In the genomic region with DNA sequence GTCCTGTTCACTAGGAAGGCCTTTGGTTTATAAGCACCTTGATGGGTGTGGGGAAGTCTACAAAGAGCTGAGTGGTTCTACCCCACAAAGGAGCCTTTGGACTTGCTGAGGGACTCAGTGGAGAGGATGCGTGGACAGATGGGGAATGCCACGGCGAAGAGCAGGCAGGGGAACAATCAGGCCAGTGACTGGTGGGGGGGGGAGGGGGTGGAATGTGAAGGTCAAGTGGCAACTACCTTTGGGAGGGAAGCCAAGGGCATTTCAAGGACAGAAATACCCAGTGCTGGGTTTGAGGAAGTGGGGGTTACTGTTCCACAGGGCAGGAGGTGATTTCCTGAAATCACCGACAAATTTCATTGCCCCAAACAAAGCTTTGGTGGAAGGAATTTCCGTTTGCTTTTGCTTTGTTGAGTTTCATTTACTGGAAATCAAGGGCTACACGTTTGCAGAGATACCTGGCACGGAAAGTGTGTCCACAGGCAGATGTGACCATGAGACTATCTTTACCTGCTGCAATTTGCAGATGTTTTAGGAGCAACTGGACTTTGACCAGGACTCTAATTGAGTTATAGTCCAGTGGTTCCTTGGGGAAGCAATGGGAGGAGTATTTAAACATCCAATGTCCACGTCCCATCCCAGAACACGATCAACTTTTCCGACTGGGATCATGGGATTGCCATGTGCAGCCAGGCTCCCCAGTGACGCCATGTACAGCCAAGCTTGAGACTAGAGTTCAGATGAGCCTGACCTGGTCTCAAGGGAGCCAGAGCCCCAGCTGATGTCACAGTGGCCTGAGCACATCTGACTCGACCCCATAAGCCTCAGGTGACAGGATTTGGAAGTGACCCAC, we compare ENCODE assay signal across 1 cellular context.
A peak's percentile ranks its signal among the peaks of the same experiment; 100 is the strongest.
TF ChIP-seq lines count a peak whose summit lies in the region.

No MANE protein-coding gene starts in this region.

TF ChIP-seq in HepG2, 621 proteins besides CTCF, POLR2A, EP300 and RAD21 (continued from another document and continues in another):
- TF ChIP-seq, protein P1, sequence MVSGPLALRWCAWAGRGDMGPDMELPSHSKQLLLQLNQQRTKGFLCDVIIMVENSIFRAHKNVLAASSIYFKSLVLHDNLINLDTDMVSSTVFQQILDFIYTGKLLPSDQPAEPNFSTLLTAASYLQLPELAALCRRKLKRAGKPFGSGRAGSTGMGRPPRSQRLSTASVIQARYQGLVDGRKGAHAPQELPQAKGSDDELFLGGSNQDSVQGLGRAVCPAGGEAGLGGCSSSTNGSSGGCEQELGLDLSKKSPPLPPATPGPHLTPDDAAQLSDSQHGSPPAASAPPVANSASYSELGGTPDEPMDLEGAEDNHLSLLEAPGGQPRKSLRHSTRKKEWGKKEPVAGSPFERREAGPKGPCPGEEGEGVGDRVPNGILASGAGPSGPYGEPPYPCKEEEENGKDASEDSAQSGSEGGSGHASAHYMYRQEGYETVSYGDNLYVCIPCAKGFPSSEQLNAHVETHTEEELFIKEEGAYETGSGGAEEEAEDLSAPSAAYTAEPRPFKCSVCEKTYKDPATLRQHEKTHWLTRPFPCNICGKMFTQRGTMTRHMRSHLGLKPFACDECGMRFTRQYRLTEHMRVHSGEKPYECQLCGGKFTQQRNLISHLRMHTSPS (CRISPR knock-in tag; IDR thresholded peaks at IDR 0.05; ENCODE audit: low read depth): peak; percentile 59; the same call in 1 of the 2 replicates
- TF ChIP-seq, protein P2, sequence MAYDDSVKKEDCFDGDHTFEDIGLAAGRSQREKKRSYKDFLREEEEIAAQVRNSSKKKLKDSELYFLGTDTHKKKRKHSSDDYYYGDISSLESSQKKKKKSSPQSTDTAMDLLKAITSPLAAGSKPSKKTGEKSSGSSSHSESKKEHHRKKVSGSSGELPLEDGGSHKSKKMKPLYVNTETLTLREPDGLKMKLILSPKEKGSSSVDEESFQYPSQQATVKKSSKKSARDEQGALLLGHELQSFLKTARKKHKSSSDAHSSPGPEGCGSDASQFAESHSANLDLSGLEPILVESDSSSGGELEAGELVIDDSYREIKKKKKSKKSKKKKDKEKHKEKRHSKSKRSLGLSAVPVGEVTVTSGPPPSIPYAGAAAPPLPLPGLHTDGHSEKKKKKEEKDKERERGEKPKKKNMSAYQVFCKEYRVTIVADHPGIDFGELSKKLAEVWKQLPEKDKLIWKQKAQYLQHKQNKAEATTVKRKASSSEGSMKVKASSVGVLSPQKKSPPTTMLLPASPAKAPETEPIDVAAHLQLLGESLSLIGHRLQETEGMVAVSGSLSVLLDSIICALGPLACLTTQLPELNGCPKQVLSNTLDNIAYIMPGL (CRISPR knock-in tag; IDR thresholded peaks at IDR 0.05; ENCODE audit: borderline replicate concordance in 1 of 2, low read depth in 1 of 2): no peak; a peak in 1 of 4 replicates
- TF ChIP-seq SMARCE1 (IDR thresholded peaks at IDR 0.05; ENCODE audit: borderline replicate concordance) (no peak), ARNT2 (CRISPR knock-in tag; IDR thresholded peaks at IDR 0.05; ENCODE audit: low read depth) (no peak), ZNF850 (CRISPR knock-in tag; conservative IDR thresholded peaks at IDR 0.05) (no peak), MXI1 (IDR thresholded peaks at IDR 0.05; ENCODE audit: borderline replicate concordance, low read depth, low read length) (peak; percentile 33; the same call in 1 of the 3 replicates), NFE2L2 (IDR thresholded peaks at IDR 0.05; ENCODE audit: low read length) (no peak), NR2C2 (CRISPR knock-in tag; IDR thresholded peaks at IDR 0.05; ENCODE audit: borderline replicate concordance) (no peak), ZFP1 (CRISPR knock-in tag; IDR thresholded peaks at IDR 0.05) (no peak), TBX2 (CRISPR knock-in tag; IDR thresholded peaks at IDR 0.05; ENCODE audit: borderline replicate concordance) (no peak; the same call in 1 of the 2 replicates), ZNF101 (CRISPR knock-in tag; IDR thresholded peaks at IDR 0.05; ENCODE audit: borderline replicate concordance, low read depth) (no peak), KDM4B (CRISPR knock-in tag; IDR thresholded peaks at IDR 0.05) (no peak), ZSCAN21 (CRISPR knock-in tag; IDR thresholded peaks at IDR 0.05; ENCODE audit: borderline replicate concordance) (0 out of 2 replicates have a peak, but pooled peaks have one; percentile 38), ATM (IDR thresholded peaks at IDR 0.05; ENCODE audit: borderline replicate concordance) (no peak), TBL1XR1 (IDR thresholded peaks at IDR 0.05; ENCODE audit: borderline replicate concordance, low read length, partially characterized antibody) (peak; percentile 16)
- TF ChIP-seq, protein P3, sequence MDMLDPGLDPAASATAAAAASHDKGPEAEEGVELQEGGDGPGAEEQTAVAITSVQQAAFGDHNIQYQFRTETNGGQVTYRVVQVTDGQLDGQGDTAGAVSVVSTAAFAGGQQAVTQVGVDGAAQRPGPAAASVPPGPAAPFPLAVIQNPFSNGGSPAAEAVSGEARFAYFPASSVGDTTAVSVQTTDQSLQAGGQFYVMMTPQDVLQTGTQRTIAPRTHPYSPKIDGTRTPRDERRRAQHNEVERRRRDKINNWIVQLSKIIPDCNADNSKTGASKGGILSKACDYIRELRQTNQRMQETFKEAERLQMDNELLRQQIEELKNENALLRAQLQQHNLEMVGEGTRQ (IDR thresholded peaks at IDR 0.05; ENCODE audit: low read depth, low read length): no peak
- TF ChIP-seq, protein P3 (CRISPR knock-in tag; IDR thresholded peaks at IDR 0.05; ENCODE audit: borderline replicate concordance): 0 out of 2 replicates have a peak, but pooled peaks have one; percentile 52
- TF ChIP-seq, protein P4, sequence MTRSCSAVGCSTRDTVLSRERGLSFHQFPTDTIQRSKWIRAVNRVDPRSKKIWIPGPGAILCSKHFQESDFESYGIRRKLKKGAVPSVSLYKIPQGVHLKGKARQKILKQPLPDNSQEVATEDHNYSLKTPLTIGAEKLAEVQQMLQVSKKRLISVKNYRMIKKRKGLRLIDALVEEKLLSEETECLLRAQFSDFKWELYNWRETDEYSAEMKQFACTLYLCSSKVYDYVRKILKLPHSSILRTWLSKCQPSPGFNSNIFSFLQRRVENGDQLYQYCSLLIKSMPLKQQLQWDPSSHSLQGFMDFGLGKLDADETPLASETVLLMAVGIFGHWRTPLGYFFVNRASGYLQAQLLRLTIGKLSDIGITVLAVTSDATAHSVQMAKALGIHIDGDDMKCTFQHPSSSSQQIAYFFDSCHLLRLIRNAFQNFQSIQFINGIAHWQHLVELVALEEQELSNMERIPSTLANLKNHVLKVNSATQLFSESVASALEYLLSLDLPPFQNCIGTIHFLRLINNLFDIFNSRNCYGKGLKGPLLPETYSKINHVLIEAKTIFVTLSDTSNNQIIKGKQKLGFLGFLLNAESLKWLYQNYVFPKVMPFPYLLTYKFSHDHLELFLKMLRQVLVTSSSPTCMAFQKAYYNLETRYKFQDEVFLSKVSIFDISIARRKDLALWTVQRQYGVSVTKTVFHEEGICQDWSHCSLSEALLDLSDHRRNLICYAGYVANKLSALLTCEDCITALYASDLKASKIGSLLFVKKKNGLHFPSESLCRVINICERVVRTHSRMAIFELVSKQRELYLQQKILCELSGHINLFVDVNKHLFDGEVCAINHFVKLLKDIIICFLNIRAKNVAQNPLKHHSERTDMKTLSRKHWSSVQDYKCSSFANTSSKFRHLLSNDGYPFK (CRISPR knock-in tag; IDR thresholded peaks at IDR 0.05; ENCODE audit: borderline replicate concordance): 0 out of 2 replicates have a peak, but pooled peaks have one; percentile 4
- TF ChIP-seq, protein P5, sequence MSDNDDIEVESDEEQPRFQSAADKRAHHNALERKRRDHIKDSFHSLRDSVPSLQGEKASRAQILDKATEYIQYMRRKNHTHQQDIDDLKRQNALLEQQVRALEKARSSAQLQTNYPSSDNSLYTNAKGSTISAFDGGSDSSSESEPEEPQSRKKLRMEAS (IDR thresholded peaks at IDR 0.05): peak; percentile 91
- TF ChIP-seq, protein P6, sequence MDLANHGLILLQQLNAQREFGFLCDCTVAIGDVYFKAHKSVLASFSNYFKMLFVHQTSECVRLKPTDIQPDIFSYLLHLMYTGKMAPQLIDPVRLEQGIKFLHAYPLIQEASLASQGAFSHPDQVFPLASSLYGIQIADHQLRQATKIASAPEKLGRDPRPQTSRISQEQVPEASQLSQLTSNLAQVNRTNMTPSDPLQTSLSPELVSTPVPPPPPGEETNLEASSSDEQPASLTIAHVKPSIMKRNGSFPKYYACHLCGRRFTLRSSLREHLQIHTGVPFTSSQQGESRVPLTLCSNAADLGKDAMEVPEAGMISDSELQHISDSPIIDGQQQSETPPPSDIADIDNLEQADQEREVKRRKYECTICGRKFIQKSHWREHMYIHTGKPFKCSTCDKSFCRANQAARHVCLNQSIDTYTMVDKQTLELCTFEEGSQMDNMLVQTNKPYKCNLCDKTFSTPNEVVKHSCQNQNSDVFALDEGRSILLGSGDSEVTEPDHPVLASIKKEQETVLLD (CRISPR knock-in tag; IDR thresholded peaks at IDR 0.05; ENCODE audit: low read depth): no peak; the same call in 1 of the 2 replicates
- TF ChIP-seq, protein P7, sequence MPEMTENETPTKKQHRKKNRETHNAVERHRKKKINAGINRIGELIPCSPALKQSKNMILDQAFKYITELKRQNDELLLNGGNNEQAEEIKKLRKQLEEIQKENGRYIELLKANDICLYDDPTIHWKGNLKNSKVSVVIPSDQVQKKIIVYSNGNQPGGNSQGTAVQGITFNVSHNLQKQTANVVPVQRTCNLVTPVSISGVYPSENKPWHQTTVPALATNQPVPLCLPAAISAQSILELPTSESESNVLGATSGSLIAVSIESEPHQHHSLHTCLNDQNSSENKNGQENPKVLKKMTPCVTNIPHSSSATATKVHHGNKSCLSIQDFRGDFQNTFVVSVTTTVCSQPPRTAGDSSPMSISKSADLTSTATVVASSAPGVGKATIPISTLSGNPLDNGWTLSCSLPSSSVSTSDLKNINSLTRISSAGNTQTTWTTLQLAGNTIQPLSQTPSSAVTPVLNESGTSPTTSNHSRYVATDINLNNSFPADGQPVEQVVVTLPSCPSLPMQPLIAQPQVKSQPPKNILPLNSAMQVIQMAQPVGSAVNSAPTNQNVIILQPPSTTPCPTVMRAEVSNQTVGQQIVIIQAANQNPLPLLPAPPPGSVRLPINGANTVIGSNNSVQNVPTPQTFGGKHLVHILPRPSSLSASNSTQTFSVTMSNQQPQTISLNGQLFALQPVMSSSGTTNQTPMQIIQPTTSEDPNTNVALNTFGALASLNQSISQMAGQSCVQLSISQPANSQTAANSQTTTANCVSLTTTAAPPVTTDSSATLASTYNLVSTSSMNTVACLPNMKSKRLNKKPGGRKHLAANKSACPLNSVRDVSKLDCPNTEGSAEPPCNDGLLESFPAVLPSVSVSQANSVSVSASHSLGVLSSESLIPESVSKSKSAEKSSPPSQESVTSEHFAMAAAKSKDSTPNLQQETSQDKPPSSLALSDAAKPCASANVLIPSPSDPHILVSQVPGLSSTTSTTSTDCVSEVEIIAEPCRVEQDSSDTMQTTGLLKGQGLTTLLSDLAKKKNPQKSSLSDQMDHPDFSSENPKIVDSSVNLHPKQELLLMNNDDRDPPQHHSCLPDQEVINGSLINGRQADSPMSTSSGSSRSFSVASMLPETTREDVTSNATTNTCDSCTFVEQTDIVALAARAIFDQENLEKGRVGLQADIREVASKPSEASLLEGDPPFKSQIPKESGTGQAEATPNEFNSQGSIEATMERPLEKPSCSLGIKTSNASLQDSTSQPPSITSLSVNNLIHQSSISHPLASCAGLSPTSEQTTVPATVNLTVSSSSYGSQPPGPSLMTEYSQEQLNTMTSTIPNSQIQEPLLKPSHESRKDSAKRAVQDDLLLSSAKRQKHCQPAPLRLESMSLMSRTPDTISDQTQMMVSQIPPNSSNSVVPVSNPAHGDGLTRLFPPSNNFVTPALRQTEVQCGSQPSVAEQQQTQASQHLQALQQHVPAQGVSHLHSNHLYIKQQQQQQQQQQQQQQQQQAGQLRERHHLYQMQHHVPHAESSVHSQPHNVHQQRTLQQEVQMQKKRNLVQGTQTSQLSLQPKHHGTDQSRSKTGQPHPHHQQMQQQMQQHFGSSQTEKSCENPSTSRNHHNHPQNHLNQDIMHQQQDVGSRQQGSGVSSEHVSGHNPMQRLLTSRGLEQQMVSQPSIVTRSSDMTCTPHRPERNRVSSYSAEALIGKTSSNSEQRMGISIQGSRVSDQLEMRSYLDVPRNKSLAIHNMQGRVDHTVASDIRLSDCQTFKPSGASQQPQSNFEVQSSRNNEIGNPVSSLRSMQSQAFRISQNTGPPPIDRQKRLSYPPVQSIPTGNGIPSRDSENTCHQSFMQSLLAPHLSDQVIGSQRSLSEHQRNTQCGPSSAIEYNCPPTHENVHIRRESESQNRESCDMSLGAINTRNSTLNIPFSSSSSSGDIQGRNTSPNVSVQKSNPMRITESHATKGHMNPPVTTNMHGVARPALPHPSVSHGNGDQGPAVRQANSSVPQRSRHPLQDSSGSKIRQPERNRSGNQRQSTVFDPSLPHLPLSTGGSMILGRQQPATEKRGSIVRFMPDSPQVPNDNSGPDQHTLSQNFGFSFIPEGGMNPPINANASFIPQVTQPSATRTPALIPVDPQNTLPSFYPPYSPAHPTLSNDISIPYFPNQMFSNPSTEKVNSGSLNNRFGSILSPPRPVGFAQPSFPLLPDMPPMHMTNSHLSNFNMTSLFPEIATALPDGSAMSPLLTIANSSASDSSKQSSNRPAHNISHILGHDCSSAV (CRISPR knock-in tag; IDR thresholded peaks at IDR 0.05; ENCODE audit: borderline replicate concordance): no peak
- TF ChIP-seq, protein P8, sequence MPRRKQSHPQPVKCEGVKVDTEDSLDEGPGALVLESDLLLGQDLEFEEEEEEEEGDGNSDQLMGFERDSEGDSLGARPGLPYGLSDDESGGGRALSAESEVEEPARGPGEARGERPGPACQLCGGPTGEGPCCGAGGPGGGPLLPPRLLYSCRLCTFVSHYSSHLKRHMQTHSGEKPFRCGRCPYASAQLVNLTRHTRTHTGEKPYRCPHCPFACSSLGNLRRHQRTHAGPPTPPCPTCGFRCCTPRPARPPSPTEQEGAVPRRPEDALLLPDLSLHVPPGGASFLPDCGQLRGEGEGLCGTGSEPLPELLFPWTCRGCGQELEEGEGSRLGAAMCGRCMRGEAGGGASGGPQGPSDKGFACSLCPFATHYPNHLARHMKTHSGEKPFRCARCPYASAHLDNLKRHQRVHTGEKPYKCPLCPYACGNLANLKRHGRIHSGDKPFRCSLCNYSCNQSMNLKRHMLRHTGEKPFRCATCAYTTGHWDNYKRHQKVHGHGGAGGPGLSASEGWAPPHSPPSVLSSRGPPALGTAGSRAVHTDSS (CRISPR knock-in tag; conservative IDR thresholded peaks at IDR 0.05): no peak
